ENCODE assay signal across 16 cellular contexts in the genomic region with DNA sequence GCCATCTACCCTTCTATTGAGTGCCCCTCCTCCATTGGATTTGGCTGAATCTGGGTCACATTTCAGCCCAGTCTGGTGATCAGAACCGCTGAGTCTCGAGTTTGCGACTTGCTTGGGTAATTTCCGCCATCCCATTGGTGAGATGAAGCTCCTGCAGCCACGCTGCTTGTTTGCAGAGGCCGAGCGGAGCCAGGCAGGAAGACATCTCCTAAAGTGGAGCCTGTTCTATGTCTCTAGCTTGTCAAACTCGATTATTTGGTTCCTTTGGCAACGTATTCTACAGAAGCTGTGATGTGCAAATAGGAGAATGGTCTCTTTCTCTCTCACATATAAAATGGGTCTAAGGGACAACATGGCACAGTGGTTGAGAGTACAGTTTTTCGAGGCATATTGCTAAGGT.
A peak's percentile ranks its signal among the peaks of the same experiment; 100 is the strongest.
DNase-seq lines count a peak whose midpoint lies in the region; ATAC-seq lines count a peak whose summit lies in the region.
"Had no signal": no experiment of that assay in that cellular context is flagged by ENCODE, and none has a peak within 500 bp of the region (broad histone marks: within the 10 kb centered on the region; RNA-seq: fewer than 3 reads in every experiment).

No MANE protein-coding gene starts in this region.

- no peak for ATAC-seq in natural killer cell treated with Interleukin-12 subunit alpha and Interleukin-12 subunit beta and Interleukin-15 and Interleukin-18, amount 100 ng/mL, for 72 hours
- ATAC-seq: HepG2, T-helper 17 cell had no signal

- peaks cover 7% of the 10 kb centered on the region for H3K4me1 ChIP-seq in rectal smooth muscle tissue (ENCODE audit: control insufficient read depth, insufficient read depth, low read length)

- no peak overlapping the region for H3K9ac ChIP-seq in rectal smooth muscle tissue (ENCODE audit: low read length)

- no peak overlapping the region for H3K4me3 ChIP-seq in rectal smooth muscle tissue (ENCODE audit: low read length)

- no peak overlapping the region for H3K27ac Mint-ChIP-seq in natural killer cell treated with Interleukin-12 subunit alpha and Interleukin-12 subunit beta and Interleukin-15 and Interleukin-18, amount 100 ng/mL, for 72 hours
- H3K27ac Mint-ChIP-seq: CD4-positive, alpha-beta memory T cell; T-helper 17 cell had no signal

- H3K27me3 ChIP-seq in rectal smooth muscle tissue (ENCODE audit: control insufficient read depth, insufficient read depth, low read length), result no peaks in the 10 kb centered on the region

- H3K4me3 Mint-ChIP-seq in natural killer cell treated with Interleukin-12 subunit alpha and Interleukin-12 subunit beta and Interleukin-15 and Interleukin-18, amount 100 ng/mL, for 72 hours, result no peak overlapping the region
- H3K4me3 Mint-ChIP-seq: CD4-positive, alpha-beta memory T cell; T-helper 17 cell had no signal

- peak overlapping the region; percentile 51 for H3K27ac ChIP-seq in rectal smooth muscle tissue (ENCODE audit: low read depth, low read length)

- H3K9me3 Mint-ChIP-seq in natural killer cell treated with Interleukin-12 subunit alpha and Interleukin-12 subunit beta and Interleukin-15 and Interleukin-18, amount 100 ng/mL, for 72 hours, result peaks cover 5% of the 10 kb centered on the region

- no peaks in the 10 kb centered on the region for H3K36me3 Mint-ChIP-seq in natural killer cell treated with Interleukin-12 subunit alpha and Interleukin-12 subunit beta and Interleukin-15 and Interleukin-18, amount 100 ng/mL, for 72 hours
- H3K36me3 Mint-ChIP-seq: CD4-positive, alpha-beta memory T cell had no signal

- H3K36me3 ChIP-seq in rectal smooth muscle tissue (ENCODE audit: control insufficient read depth, insufficient read depth, low read length), result no peaks in the 10 kb centered on the region

- peak; percentile 8 to 50 for DNase-seq in NCI-H2081 (lab: John Stamatoyannopoulos, UW)
- no peak for DNase-seq in NCI-H2081 treated with DMSO at 0.1 percent for 48 hours (lab: John Stamatoyannopoulos, UW)
- DNase-seq in DMS153 treated with DMSO at 0.1 percent for 48 hours (lab: John Stamatoyannopoulos, UW; ENCODE audit: unreplicated experiment), result peak; percentile 78
- DNase-seq in NCI-H748 treated with DMSO at 0.1 percent for 48 hours (lab: John Stamatoyannopoulos, UW), result peak; percentile 42
- DNase-seq in EL, result no peak
- DNase-seq in natural killer cell treated with Interleukin-12 subunit alpha and Interleukin-12 subunit beta and Interleukin-15 and Interleukin-18, amount 100 ng/mL, for 72 hours (ENCODE audit: low spot score), result no peak
- DNase-seq in NCI-H82 treated with DMSO at 0.1 percent for 48 hours (lab: John Stamatoyannopoulos, UW; ENCODE audit: unreplicated experiment), result no peak
- DNase-seq: CD4-positive, alpha-beta memory T cell; DMS79 treated with DMSO at 0.1 percent for 48 hours; KG1; NCI-H1694 treated with DMSO at 0.1 percent for 48 hours; NCI-H446; NCI-H82; T-helper 17 cell had no signal

- H3K4me1 Mint-ChIP-seq in natural killer cell treated with Interleukin-12 subunit alpha and Interleukin-12 subunit beta and Interleukin-15 and Interleukin-18, amount 100 ng/mL, for 72 hours (ENCODE audit: low read depth in 2 of 2), result no peaks in the 10 kb centered on the region
- H3K4me1 Mint-ChIP-seq: CD4-positive, alpha-beta memory T cell; T-helper 17 cell had no signal

- H3K27me3 Mint-ChIP-seq in natural killer cell treated with Interleukin-12 subunit alpha and Interleukin-12 subunit beta and Interleukin-15 and Interleukin-18, amount 100 ng/mL, for 72 hours, result peaks cover 15 to 17% of the 10 kb centered on the region in 2 donors

Comparison
In these comparisons a context has a peak if more than half of its experiments do, and no peak if none do; other contexts are left out.
1. DNase-seq: peak in NCI-H2081 (2 of 2), DMS153 treated with DMSO at 0.1 percent for 48 hours (single experiment) and NCI-H748 treated with DMSO at 0.1 percent for 48 hours (single experiment); none in NCI-H2081 treated with DMSO at 0.1 percent for 48 hours (single experiment), EL (single experiment), natural killer cell treated with Interleukin-12 subunit alpha and Interleukin-12 subunit beta and Interleukin-15 and Interleukin-18, amount 100 ng/mL, for 72 hours (single experiment) and NCI-H82 treated with DMSO at 0.1 percent for 48 hours (single experiment).